Comparison of ENCODE assay signal across 2 cellular contexts in the genomic region with DNA sequence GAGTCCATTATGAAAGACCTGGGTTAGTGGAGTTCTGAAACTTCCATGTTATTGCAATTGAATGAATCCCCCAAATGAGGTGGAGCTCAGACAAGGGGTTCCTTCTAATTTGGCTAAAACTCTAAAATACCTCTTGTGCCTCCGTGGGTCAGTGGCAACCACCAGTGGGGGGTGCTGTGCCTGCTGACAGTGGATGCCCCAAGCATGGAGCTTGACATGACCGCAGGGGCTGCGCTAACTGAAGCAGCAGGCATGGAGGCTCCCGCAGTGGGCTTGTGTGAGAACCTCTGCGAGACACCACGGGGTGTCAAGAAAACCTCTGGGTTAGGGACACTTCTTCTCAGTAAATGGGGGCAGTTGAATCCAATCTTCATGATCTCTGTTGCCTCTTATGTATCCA.
TF ChIP-seq lines count a peak whose summit lies in the region.

No MANE protein-coding gene starts in this region.

TF ChIP-seq in GM23338, 12 proteins besides CTCF, POLR2A, EP300 and RAD21 (continues in another document):
- TF ChIP-seq, protein P1, sequence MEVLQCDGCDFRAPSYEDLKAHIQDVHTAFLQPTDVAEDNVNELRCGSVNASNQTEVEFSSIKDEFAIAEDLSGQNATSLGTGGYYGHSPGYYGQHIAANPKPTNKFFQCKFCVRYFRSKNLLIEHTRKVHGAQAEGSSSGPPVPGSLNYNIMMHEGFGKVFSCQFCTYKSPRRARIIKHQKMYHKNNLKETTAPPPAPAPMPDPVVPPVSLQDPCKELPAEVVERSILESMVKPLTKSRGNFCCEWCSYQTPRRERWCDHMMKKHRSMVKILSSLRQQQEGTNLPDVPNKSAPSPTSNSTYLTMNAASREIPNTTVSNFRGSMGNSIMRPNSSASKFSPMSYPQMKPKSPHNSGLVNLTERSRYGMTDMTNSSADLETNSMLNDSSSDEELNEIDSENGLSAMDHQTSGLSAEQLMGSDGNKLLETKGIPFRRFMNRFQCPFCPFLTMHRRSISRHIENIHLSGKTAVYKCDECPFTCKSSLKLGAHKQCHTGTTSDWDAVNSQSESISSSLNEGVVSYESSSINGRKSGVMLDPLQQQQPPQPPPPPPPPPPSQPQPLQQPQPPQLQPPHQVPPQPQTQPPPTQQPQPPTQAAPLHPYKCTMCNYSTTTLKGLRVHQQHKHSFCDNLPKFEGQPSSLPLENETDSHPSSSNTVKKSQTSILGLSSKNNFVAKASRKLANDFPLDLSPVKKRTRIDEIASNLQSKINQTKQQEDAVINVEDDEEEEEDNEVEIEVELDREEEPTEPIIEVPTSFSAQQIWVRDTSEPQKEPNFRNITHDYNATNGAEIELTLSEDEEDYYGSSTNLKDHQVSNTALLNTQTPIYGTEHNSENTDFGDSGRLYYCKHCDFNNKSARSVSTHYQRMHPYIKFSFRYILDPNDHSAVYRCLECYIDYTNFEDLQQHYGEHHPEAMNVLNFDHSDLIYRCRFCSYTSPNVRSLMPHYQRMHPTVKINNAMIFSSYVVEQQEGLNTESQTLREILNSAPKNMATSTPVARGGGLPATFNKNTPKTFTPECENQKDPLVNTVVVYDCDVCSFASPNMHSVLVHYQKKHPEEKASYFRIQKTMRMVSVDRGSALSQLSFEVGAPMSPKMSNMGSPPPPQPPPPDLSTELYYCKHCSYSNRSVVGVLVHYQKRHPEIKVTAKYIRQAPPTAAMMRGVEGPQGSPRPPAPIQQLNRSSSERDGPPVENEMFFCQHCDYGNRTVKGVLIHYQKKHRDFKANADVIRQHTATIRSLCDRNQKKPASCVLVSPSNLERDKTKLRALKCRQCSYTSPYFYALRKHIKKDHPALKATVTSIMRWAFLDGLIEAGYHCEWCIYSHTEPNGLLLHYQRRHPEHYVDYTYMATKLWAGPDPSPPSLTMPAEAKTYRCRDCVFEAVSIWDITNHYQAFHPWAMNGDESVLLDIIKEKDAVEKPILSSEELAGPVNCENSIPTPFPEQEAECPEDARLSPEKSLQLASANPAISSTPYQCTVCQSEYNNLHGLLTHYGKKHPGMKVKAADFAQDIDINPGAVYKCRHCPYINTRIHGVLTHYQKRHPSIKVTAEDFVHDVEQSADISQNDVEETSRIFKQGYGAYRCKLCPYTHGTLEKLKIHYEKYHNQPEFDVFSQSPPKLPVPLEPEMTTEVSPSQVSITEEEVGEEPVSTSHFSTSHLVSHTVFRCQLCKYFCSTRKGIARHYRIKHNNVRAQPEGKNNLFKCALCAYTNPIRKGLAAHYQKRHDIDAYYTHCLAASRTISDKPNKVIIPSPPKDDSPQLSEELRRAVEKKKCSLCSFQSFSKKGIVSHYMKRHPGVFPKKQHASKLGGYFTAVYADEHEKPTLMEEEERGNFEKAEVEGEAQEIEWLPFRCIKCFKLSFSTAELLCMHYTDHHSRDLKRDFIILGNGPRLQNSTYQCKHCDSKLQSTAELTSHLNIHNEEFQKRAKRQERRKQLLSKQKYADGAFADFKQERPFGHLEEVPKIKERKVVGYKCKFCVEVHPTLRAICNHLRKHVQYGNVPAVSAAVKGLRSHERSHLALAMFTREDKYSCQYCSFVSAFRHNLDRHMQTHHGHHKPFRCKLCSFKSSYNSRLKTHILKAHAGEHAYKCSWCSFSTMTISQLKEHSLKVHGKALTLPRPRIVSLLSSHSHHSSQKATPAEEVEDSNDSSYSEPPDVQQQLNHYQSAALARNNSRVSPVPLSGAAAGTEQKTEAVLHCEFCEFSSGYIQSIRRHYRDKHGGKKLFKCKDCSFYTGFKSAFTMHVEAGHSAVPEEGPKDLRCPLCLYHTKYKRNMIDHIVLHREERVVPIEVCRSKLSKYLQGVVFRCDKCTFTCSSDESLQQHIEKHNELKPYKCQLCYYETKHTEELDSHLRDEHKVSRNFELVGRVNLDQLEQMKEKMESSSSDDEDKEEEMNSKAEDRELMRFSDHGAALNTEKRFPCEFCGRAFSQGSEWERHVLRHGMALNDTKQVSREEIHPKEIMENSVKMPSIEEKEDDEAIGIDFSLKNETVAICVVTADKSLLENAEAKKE (CRISPR knock-in tag; IDR thresholded peaks at IDR 0.05): no peak
- TF ChIP-seq NANOG (IDR thresholded peaks at IDR 0.05; ENCODE audit: borderline replicate concordance): no peak
- TF ChIP-seq, protein P2, sequence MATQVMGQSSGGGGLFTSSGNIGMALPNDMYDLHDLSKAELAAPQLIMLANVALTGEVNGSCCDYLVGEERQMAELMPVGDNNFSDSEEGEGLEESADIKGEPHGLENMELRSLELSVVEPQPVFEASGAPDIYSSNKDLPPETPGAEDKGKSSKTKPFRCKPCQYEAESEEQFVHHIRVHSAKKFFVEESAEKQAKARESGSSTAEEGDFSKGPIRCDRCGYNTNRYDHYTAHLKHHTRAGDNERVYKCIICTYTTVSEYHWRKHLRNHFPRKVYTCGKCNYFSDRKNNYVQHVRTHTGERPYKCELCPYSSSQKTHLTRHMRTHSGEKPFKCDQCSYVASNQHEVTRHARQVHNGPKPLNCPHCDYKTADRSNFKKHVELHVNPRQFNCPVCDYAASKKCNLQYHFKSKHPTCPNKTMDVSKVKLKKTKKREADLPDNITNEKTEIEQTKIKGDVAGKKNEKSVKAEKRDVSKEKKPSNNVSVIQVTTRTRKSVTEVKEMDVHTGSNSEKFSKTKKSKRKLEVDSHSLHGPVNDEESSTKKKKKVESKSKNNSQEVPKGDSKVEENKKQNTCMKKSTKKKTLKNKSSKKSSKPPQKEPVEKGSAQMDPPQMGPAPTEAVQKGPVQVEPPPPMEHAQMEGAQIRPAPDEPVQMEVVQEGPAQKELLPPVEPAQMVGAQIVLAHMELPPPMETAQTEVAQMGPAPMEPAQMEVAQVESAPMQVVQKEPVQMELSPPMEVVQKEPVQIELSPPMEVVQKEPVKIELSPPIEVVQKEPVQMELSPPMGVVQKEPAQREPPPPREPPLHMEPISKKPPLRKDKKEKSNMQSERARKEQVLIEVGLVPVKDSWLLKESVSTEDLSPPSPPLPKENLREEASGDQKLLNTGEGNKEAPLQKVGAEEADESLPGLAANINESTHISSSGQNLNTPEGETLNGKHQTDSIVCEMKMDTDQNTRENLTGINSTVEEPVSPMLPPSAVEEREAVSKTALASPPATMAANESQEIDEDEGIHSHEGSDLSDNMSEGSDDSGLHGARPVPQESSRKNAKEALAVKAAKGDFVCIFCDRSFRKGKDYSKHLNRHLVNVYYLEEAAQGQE (IDR thresholded peaks at IDR 0.05; ENCODE audit: unreplicated experiment): no peak
- TF ChIP-seq, protein P3, sequence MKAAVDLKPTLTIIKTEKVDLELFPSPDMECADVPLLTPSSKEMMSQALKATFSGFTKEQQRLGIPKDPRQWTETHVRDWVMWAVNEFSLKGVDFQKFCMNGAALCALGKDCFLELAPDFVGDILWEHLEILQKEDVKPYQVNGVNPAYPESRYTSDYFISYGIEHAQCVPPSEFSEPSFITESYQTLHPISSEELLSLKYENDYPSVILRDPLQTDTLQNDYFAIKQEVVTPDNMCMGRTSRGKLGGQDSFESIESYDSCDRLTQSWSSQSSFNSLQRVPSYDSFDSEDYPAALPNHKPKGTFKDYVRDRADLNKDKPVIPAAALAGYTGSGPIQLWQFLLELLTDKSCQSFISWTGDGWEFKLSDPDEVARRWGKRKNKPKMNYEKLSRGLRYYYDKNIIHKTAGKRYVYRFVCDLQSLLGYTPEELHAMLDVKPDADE (IDR thresholded peaks at IDR 0.05): no peak
- no peak for TF ChIP-seq CREB1 (CRISPR knock-in tag; IDR thresholded peaks at IDR 0.05; ENCODE audit: low read depth)
- TF ChIP-seq ZNF114 (CRISPR knock-in tag; IDR thresholded peaks at IDR 0.05): no peak
- no peak for TF ChIP-seq STAT1 (IDR thresholded peaks at IDR 0.05; ENCODE audit: unreplicated experiment)
- TF ChIP-seq EZH2phosphoT487 (IDR thresholded peaks at IDR 0.05; ENCODE audit: unreplicated experiment): no peak
- TF ChIP-seq JUNB (IDR thresholded peaks at IDR 0.05; ENCODE audit: unreplicated experiment): no peak
- TF ChIP-seq POLR2AphosphoS5 (IDR thresholded peaks at IDR 0.05; ENCODE audit: low read depth): no peak

TF ChIP-seq in H1, 55 proteins besides CTCF, POLR2A, EP300 and RAD21:
- TF ChIP-seq, protein P4, sequence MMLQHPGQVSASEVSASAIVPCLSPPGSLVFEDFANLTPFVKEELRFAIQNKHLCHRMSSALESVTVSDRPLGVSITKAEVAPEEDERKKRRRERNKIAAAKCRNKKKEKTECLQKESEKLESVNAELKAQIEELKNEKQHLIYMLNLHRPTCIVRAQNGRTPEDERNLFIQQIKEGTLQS (IDR thresholded peaks at IDR 0.05; ENCODE audit: insufficient read depth, low read depth, low read length): no peak
- TF ChIP-seq SIN3A (conservative IDR thresholded peaks at IDR 0.05 in 1 of 2, IDR thresholded peaks at IDR 0.05 in 1 of 2; ENCODE audit: low read depth in 1 of 2, low read length in 2 of 2): no peak
- TF ChIP-seq RBBP5 (IDR thresholded peaks at IDR 0.05; ENCODE audit: borderline replicate concordance, low read depth, low read length): no peak
- no peak for TF ChIP-seq SP2 (IDR thresholded peaks at IDR 0.05; ENCODE audit: low read length)
- TF ChIP-seq CBX5 (IDR thresholded peaks at IDR 0.05; ENCODE audit: low read depth, low read length): no peak
- TF ChIP-seq NRF1 (IDR thresholded peaks at IDR 0.05; ENCODE audit: low read depth, low read length): no peak
- no peak for TF ChIP-seq RXRA (IDR thresholded peaks at IDR 0.05; ENCODE audit: insufficient read depth, low read depth, low read length)
- no peak for TF ChIP-seq JUND (IDR thresholded peaks at IDR 0.05; ENCODE audit: low read length)
- TF ChIP-seq BACH1 (IDR thresholded peaks at IDR 0.05; ENCODE audit: low read length): no peak
- TF ChIP-seq, protein P5, sequence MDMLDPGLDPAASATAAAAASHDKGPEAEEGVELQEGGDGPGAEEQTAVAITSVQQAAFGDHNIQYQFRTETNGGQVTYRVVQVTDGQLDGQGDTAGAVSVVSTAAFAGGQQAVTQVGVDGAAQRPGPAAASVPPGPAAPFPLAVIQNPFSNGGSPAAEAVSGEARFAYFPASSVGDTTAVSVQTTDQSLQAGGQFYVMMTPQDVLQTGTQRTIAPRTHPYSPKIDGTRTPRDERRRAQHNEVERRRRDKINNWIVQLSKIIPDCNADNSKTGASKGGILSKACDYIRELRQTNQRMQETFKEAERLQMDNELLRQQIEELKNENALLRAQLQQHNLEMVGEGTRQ (IDR thresholded peaks at IDR 0.05; ENCODE audit: low read length): no peak
- TF ChIP-seq HDAC6 (IDR thresholded peaks at IDR 0.05; ENCODE audit: low read depth, low read length): no peak
- no peak for TF ChIP-seq GTF2F1 (IDR thresholded peaks at IDR 0.05; ENCODE audit: borderline replicate concordance, low read depth, low read length)
- no peak for TF ChIP-seq GABPA (IDR thresholded peaks at IDR 0.05; ENCODE audit: borderline replicate concordance, insufficient read depth, low read length)
- no peak for TF ChIP-seq ASH2L (IDR thresholded peaks at IDR 0.05; ENCODE audit: low read length)
- no peak for TF ChIP-seq TAF1 (IDR thresholded peaks at IDR 0.05; ENCODE audit: low read depth, low read length)
- TF ChIP-seq EZH2 (IDR thresholded peaks at IDR 0.05; ENCODE audit: low read depth, low read length, severe bottlenecking): no peak
- TF ChIP-seq TAF7 (optimal IDR thresholded peaks at IDR 0.05; ENCODE audit: borderline replicate concordance, low read depth, low read length): no peak
- no peak for TF ChIP-seq BCL11A (IDR thresholded peaks at IDR 0.05; ENCODE audit: low read depth in 2 of 2, low read length in 2 of 2)
TF ChIP-seq in H1: peak in this region for 0.
